In the genomic region with DNA sequence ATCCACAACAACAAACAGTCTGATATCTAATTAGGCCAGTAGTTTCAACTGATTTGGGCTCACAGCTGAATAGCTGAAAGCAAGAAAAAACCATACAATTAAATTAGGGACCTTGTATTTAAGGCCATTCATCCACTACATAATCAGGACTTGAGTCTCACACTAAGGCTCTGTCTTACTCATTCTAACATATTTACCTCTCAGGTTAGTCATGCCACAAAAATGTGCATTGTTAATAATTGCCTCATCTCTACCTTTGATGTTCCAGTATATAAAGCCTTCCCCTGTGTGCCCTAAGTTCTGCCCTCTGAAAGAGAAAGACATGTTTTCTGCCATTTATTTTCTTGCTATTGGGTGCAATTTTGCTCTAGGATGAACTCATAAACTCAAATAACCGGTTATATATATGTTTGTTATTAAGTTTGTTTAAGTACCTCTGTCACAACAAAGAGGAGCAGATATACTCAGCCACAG, we compare ENCODE assay signal across 12 cellular contexts. TPM values are rescaled to one million over a fixed set of nuclear protein-coding genes. Genes with fewer than 3 reads are reported as not detected.
A peak's percentile ranks its signal among the peaks of the same experiment; 100 is the strongest.
DNase-seq lines count a peak whose midpoint lies in the region; FAIRE-seq and TF ChIP-seq lines count a peak whose summit lies in the region.
"Had no signal": no experiment of that assay in that cellular context is flagged by ENCODE, and none has a peak within 500 bp of the region (broad histone marks: within the 10 kb centered on the region; RNA-seq: fewer than 3 reads in every experiment).

No MANE protein-coding gene starts in this region.

- H2AFZ ChIP-seq in astrocyte (ENCODE audit: low read depth, low read length) = no peak overlapping the region

- no peak for DNase-seq in activated naive CD8-positive, alpha-beta T cell treated with anti-CD3 and anti-CD28 coated beads for 36 hours
- peak; percentile 90 for DNase-seq in astrocyte (ENCODE audit: low read depth)
- DNase-seq in kidney glomerular epithelial cell (lab: John Stamatoyannopoulos, UW) = peak; percentile 95
- no peak for DNase-seq in effector CD8-positive, alpha-beta T cell (lab: John Stamatoyannopoulos, UW)
- no peak for DNase-seq in stimulated activated CD4-positive, alpha-beta T cell treated with anti-CD3 and anti-CD28 coated beads, Interleukin-2, amount 100 ng/mL, for 48 hours
- DNase-seq in T-helper 9 cell = no peak
- DNase-seq in hepatic stellate cell (ENCODE audit: low spot score) = no peak
- DNase-seq: NCI-H526 had no signal

- H3K9ac ChIP-seq in astrocyte (ENCODE audit: low read length) = peak overlapping the region; percentile 81
- H3K9ac ChIP-seq: BLaER1 had no signal

- H3K4me3 Mint-ChIP-seq in activated naive CD8-positive, alpha-beta T cell = peak overlapping the region; percentile 2
- no peak overlapping the region for H3K4me3 Mint-ChIP-seq in activated naive CD8-positive, alpha-beta T cell treated with anti-CD3 and anti-CD28 coated beads for 36 hours
- peak overlapping the region; percentile 22 for H3K4me3 Mint-ChIP-seq in astrocyte (ENCODE audit: unreplicated experiment)

- H3K9me3 ChIP-seq in astrocyte (ENCODE audit: insufficient read depth, low read depth, low read length) = no peaks in the 10 kb centered on the region
- H3K9me3 ChIP-seq: vagina had no signal

- peak overlapping the region; percentile 81 for H3K4me2 ChIP-seq in astrocyte (ENCODE audit: low read length)
- H3K4me2 ChIP-seq: BLaER1 had no signal

- H3K27ac Mint-ChIP-seq in activated naive CD8-positive, alpha-beta T cell = peak overlapping the region; percentile 13
- H3K27ac Mint-ChIP-seq in activated naive CD8-positive, alpha-beta T cell treated with anti-CD3 and anti-CD28 coated beads for 36 hours = no peak overlapping the region
- peak overlapping the region; percentile 88 for H3K27ac Mint-ChIP-seq in astrocyte (ENCODE audit: unreplicated experiment)

- no peaks in the 10 kb centered on the region for H3K27me3 Mint-ChIP-seq in activated naive CD8-positive, alpha-beta T cell
- H3K27me3 Mint-ChIP-seq in activated naive CD8-positive, alpha-beta T cell treated with anti-CD3 and anti-CD28 coated beads for 36 hours = no peaks in the 10 kb centered on the region
- H3K27me3 Mint-ChIP-seq in astrocyte (ENCODE audit: low read depth, unreplicated experiment) = no peaks in the 10 kb centered on the region

- H3K27me3 ChIP-seq in astrocyte (ENCODE audit: insufficient read depth, low read length) = no peaks in the 10 kb centered on the region
- H3K27me3 ChIP-seq: BLaER1, vagina had no signal

- H3K9me3 Mint-ChIP-seq in activated naive CD8-positive, alpha-beta T cell (ENCODE audit: low read depth) = peaks cover 9% of the 10 kb centered on the region
- peaks cover 17% of the 10 kb centered on the region for H3K9me3 Mint-ChIP-seq in activated naive CD8-positive, alpha-beta T cell treated with anti-CD3 and anti-CD28 coated beads for 36 hours
- H3K9me3 Mint-ChIP-seq in astrocyte (ENCODE audit: unreplicated experiment) = peaks cover 5% of the 10 kb centered on the region

- H3K4me3 ChIP-seq in astrocyte (ENCODE audit: insufficient read depth, low read depth, low read length) = peak overlapping the region; percentile 41
- H3K4me3 ChIP-seq: BLaER1, vagina had no signal

- no peaks in the 10 kb centered on the region for H3K36me3 ChIP-seq in astrocyte (ENCODE audit: insufficient read depth, low read length)
- H3K36me3 ChIP-seq: vagina had no signal

- H3K79me2 ChIP-seq in astrocyte (ENCODE audit: insufficient read depth, low read length) = no peaks in the 10 kb centered on the region

- TF ChIP-seq CTCF in astrocyte (IDR thresholded peaks at IDR 0.05; ENCODE audit: insufficient read depth, low read depth, low read length) = no peak

- peaks cover 18% of the 10 kb centered on the region for H3K36me3 Mint-ChIP-seq in activated naive CD8-positive, alpha-beta T cell
- H3K36me3 Mint-ChIP-seq in activated naive CD8-positive, alpha-beta T cell treated with anti-CD3 and anti-CD28 coated beads for 36 hours = peaks cover 12% of the 10 kb centered on the region
- no peaks in the 10 kb centered on the region for H3K36me3 Mint-ChIP-seq in astrocyte (ENCODE audit: low read depth, unreplicated experiment)

- FAIRE-seq in astrocyte (lab: Jason Lieb, UNC) = peak; percentile 87
- FAIRE-seq: frontal cortex had no signal

- no peaks in the 10 kb centered on the region for H4K20me1 ChIP-seq in astrocyte (ENCODE audit: insufficient read depth, low read length)
- H4K20me1 ChIP-seq: BLaER1 had no signal

- peak overlapping the region; percentile 98 for H3K27ac ChIP-seq in astrocyte (ENCODE audit: low read depth, low read length)
- H3K27ac ChIP-seq: BLaER1, vagina had no signal

- peaks cover 24% of the 10 kb centered on the region for H3K4me1 ChIP-seq in astrocyte (ENCODE audit: insufficient read depth, low read length)

- H3K4me1 Mint-ChIP-seq in activated naive CD8-positive, alpha-beta T cell (ENCODE audit: low read depth) = peaks cover 33% of the 10 kb centered on the region
- peaks cover 14% of the 10 kb centered on the region for H3K4me1 Mint-ChIP-seq in activated naive CD8-positive, alpha-beta T cell treated with anti-CD3 and anti-CD28 coated beads for 36 hours
- peaks cover 24% of the 10 kb centered on the region for H3K4me1 Mint-ChIP-seq in astrocyte (ENCODE audit: low read depth, unreplicated experiment)

RNA-seq across cellular contexts. Expression of gene C1GALT1, which starts 5.3 kb away (rescaled TPM):
- total RNA-seq in activated naive CD8-positive, alpha-beta T cell treated with anti-CD3 and anti-CD28 coated beads for 36 hours = 10 to 100 TPM; 40.9 to 41.9 TPM
- 38.6 and 40.0 TPM in 2 replicates for total RNA-seq in astrocyte

Comparison
In these comparisons a context has a peak if more than half of its experiments do, and no peak if none do; other contexts are left out.
1. DNase-seq: peak in astrocyte (single experiment) and kidney glomerular epithelial cell (single experiment); none in activated naive CD8-positive, alpha-beta T cell treated with anti-CD3 and anti-CD28 coated beads for 36 hours (single experiment), effector CD8-positive, alpha-beta T cell (single experiment), stimulated activated CD4-positive, alpha-beta T cell treated with anti-CD3 and anti-CD28 coated beads, Interleukin-2, amount 100 ng/mL, for 48 hours (0 of 2), T-helper 9 cell (single experiment) and hepatic stellate cell (single experiment).